In the genomic region with DNA sequence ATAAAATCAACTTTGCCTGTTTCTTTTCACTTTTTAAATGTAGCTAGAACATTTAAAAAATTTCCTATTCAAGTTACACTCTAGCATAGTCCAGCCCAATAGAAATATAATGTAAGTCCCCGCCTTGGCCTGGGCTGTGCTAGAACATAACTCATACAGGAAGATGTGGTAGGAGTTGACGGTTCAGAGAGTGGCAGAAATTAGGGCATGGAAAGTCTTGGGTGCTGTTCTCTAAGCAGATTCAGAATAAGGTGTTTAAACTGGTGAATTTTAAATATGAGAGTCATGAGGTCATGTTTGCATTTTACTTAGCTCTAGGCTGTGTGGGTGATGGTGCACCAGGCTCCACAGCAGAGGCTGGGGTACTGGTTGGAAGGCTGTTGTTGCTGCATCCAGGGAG, we compare ENCODE assay signal across 11 cellular contexts.
A peak's percentile ranks its signal among the peaks of the same experiment; 100 is the strongest.
DNase-seq lines count a peak whose midpoint lies in the region; ATAC-seq and TF ChIP-seq lines count a peak whose summit lies in the region.
"Had no signal": no experiment of that assay in that cellular context is flagged by ENCODE, and none has a peak within 500 bp of the region (broad histone marks: within the 10 kb centered on the region; RNA-seq: fewer than 3 reads in every experiment).

No MANE protein-coding gene starts in this region.

- no peak overlapping the region for H3K27ac ChIP-seq in heart right ventricle

- peaks cover 0 to 19% (median 8%) of the 10 kb centered on the region in 9 donors for H3K4me1 ChIP-seq in heart right ventricle

- ATAC-seq in GM18858 (IDR thresholded peaks at IDR 0.05; ENCODE audit: unreplicated experiment) (peak; percentile 43), HG03354 (IDR thresholded peaks at IDR 0.05; ENCODE audit: poor library complexity, severe bottlenecking, unreplicated experiment) (peak; percentile 62), HG02981 (IDR thresholded peaks at IDR 0.05; ENCODE audit: unreplicated experiment) (no peak), heart right ventricle (no peak), GM21526 (IDR thresholded peaks at IDR 0.05; ENCODE audit: low FRiP score, unreplicated experiment) (no peak)

- H3K4me1 Mint-ChIP-seq in activated T-cell treated with anti-CD3 and anti-CD28 coated beads, Interleukin-2, amount 50 U/mL, for 24 hours (ENCODE audit: low read depth) = peaks cover 63% of the 10 kb centered on the region

- 96 to 99% methylated on average over 2 of the region's 2 CpGs for WGBS in heart right ventricle, 2 donors

- H3K4me3 ChIP-seq in heart right ventricle = no peak overlapping the region

- H3K27me3 Mint-ChIP-seq in activated T-cell treated with anti-CD3 and anti-CD28 coated beads, Interleukin-2, amount 50 U/mL, for 24 hours = no peaks in the 10 kb centered on the region

- H3K9me3 ChIP-seq in heart right ventricle = no peaks in the 10 kb centered on the region

- no peaks in the 10 kb centered on the region for H3K36me3 ChIP-seq in heart right ventricle

- DNase-seq in activated T-cell treated with anti-CD3 and anti-CD28 coated beads, Interleukin-2, amount 50 U/mL, for 24 hours = peak; percentile 40
- DNase-seq in stimulated activated CD4-positive, alpha-beta T cell treated with anti-CD3 and anti-CD28 coated beads, Interleukin-2, amount 100 ng/mL, for 48 hours = peak; percentile 18
- no peak for DNase-seq in heart right ventricle
- DNase-seq in DMS153 treated with DMSO at 0.1 percent for 48 hours (lab: John Stamatoyannopoulos, UW; ENCODE audit: unreplicated experiment) = no peak
- DNase-seq: foreskin fibroblast, NCI-H2171, SHP77 treated with DMSO at 0.1 percent for 48 hours had no signal

- peak overlapping the region; percentile 79 for H3K27ac Mint-ChIP-seq in activated T-cell treated with anti-CD3 and anti-CD28 coated beads, Interleukin-2, amount 50 U/mL, for 24 hours

- TF ChIP-seq CTCF in heart right ventricle (IDR thresholded peaks at IDR 0.05) = no peak

- H3K4me3 Mint-ChIP-seq in activated T-cell treated with anti-CD3 and anti-CD28 coated beads, Interleukin-2, amount 50 U/mL, for 24 hours = peak overlapping the region; percentile 2

- H3K27me3 ChIP-seq in heart right ventricle = no peaks in the 10 kb centered on the region

- no peaks in the 10 kb centered on the region for H3K9me3 Mint-ChIP-seq in activated T-cell treated with anti-CD3 and anti-CD28 coated beads, Interleukin-2, amount 50 U/mL, for 24 hours

- H3K36me3 Mint-ChIP-seq in activated T-cell treated with anti-CD3 and anti-CD28 coated beads, Interleukin-2, amount 50 U/mL, for 24 hours (ENCODE audit: low read depth) = no peaks in the 10 kb centered on the region

- intact Hi-C loops in heart right ventricle (cut with DNase I) = no loop called here

Comparison
In these comparisons a context has a peak if more than half of its experiments do, and no peak if none do; other contexts are left out.
1. ATAC-seq: peak in GM18858 (single experiment) and HG03354 (single experiment); none in HG02981 (single experiment), heart right ventricle (0 of 8) and GM21526 (single experiment).
2. DNase-seq: peak in activated T-cell treated with anti-CD3 and anti-CD28 coated beads, Interleukin-2, amount 50 U/mL, for 24 hours (single experiment) and stimulated activated CD4-positive, alpha-beta T cell treated with anti-CD3 and anti-CD28 coated beads, Interleukin-2, amount 100 ng/mL, for 48 hours (2 of 2); none in heart right ventricle (0 of 2) and DMS153 treated with DMSO at 0.1 percent for 48 hours (single experiment).